In genomic region chr17:82590216-82590615, GRCh38 we compare ENCODE assay signal across 15 cellular contexts. TPM values are rescaled to one million over a fixed set of nuclear protein-coding genes. Genes with fewer than 3 reads are reported as not detected.
A peak's percentile ranks its signal among the peaks of the same experiment; 100 is the strongest.
DNase-seq lines count a peak whose midpoint lies in the region; ATAC-seq, FAIRE-seq and TF ChIP-seq lines count a peak whose summit lies in the region.
"Had no signal": no experiment of that assay in that cellular context is flagged by ENCODE, and none has a peak within 500 bp of the region (broad histone marks: within the 10 kb centered on the region; RNA-seq: fewer than 3 reads in every experiment).

No MANE protein-coding gene starts in this region.

- 76 to 77% methylated on average over 6 of the region's 6 CpGs for WGBS in esophagus squamous epithelium, 2 donors
- WGBS in HepG2 (ENCODE audit: low lambda C conversion rate), result 95% methylated on average over 6 of the region's 6 CpGs

- H3K36me3 Mint-ChIP-seq in activated CD4-positive, alpha-beta T cell treated with anti-CD3 and anti-CD28 coated beads, Interleukin-2, amount 10 ng/mL, durations not matched to agents 24 days and 14 days (ENCODE audit: low read depth), result peaks cover 37% of the 10 kb centered on the region
- H3K36me3 Mint-ChIP-seq in stimulated activated effector memory CD8-positive, alpha-beta T cell treated with anti-CD3 and anti-CD28 coated beads, Interleukin-12 subunit alpha, Interleukin-12 subunit beta, amount 100 ng/mL, for 72 hours, result peaks cover 65% of the 10 kb centered on the region

- CTCF ChIA-PET in OCI-LY7 (lab: Charles Lee; ENCODE audit: unreplicated experiment), result no interaction called here
- CTCF ChIA-PET in HepG2 (lab: Yijun Ruan, JAX; ENCODE audit: low intra/inter-chr PET ratio, low total read pairs), result no interaction called here

- H3K36me3 ChIP-seq in OCI-LY7 (ENCODE audit: insufficient read depth, low read length) (peaks cover 79% of the 10 kb centered on the region), esophagus squamous epithelium (peaks cover 14 to 36% (median 15%) of the 10 kb centered on the region in 3 donors), HepG2 (replicated peaks in 1 of 2; ENCODE audit: control insufficient read depth in 1 of 2, insufficient read depth in 2 of 2, low read length in 2 of 2) (peaks cover 22 to 45% of the 10 kb centered on the region in 2 experiments)

- H3K27ac Mint-ChIP-seq in activated CD4-positive, alpha-beta T cell treated with anti-CD3 and anti-CD28 coated beads, Interleukin-2, amount 10 ng/mL, durations not matched to agents 24 days and 14 days, result peak overlapping the region; percentile 61
- peak overlapping the region; percentile 93 for H3K27ac Mint-ChIP-seq in stimulated activated effector memory CD8-positive, alpha-beta T cell treated with anti-CD3 and anti-CD28 coated beads, Interleukin-12 subunit alpha, Interleukin-12 subunit beta, amount 100 ng/mL, for 72 hours

- no peaks in the 10 kb centered on the region for H3K9me3 Mint-ChIP-seq in activated CD4-positive, alpha-beta T cell treated with anti-CD3 and anti-CD28 coated beads, Interleukin-2, amount 10 ng/mL, durations not matched to agents 24 days and 14 days
- H3K9me3 Mint-ChIP-seq in stimulated activated effector memory CD8-positive, alpha-beta T cell treated with anti-CD3 and anti-CD28 coated beads, Interleukin-12 subunit alpha, Interleukin-12 subunit beta, amount 100 ng/mL, for 72 hours, result no peaks in the 10 kb centered on the region

- H3K4me3 ChIP-seq in OCI-LY7 (ENCODE audit: low read depth, low read length, poor library complexity, severe bottlenecking) (no peak overlapping the region), esophagus squamous epithelium (no peak overlapping the region), HepG2 (replicated peaks in 1 of 3; ENCODE audit: insufficient read depth in 1 of 3, low read depth in 2 of 3, low read length in 3 of 3) (no peak overlapping the region)
- H3K4me3 ChIP-seq: SK-N-MC, tibial nerve had no signal

- POLR2A ChIA-PET in OCI-LY7 (lab: Charles Lee) (no interaction called here), HepG2 (lab: Yijun Ruan, JAX) (no interaction called here)

- H3K27ac ChIP-seq in OCI-LY7 (ENCODE audit: low read depth, low read length, poor library complexity, severe bottlenecking), result peak overlapping the region; percentile 1
- peak overlapping the region in 3 of 4 donors; percentile 46 to 98 (median 89) for H3K27ac ChIP-seq in esophagus squamous epithelium
- no peak overlapping the region for H3K27ac ChIP-seq in HepG2 (ENCODE audit: extremely low read length, insufficient read depth, low read length)

- TF ChIP-seq EP300 in HepG2 (IDR thresholded peaks at IDR 0.05; ENCODE audit: low read depth in 2 of 2, low read length in 2 of 2) (no peak), HepG2 (CRISPR knock-in tag; IDR thresholded peaks at IDR 0.05; ENCODE audit: borderline replicate concordance) (no peak)

- no peak overlapping the region for H2AFZ ChIP-seq in OCI-LY7 (ENCODE audit: low read length)
- H2AFZ ChIP-seq in HepG2 (ENCODE audit: low read length), result no peak overlapping the region

- no peak for TF ChIP-seq RAD21 in HepG2 (CRISPR knock-in tag; IDR thresholded peaks at IDR 0.05)

- no peak for DNase-seq in activated CD4-positive, alpha-beta T cell treated with anti-CD3 and anti-CD28 coated beads, Interleukin-2, amount 10 ng/mL, durations not matched to agents 24 days and 14 days
- no peak for DNase-seq in activated CD4-positive, alpha-beta T cell treated with anti-CD3 and anti-CD28 coated beads for 48 hours
- DNase-seq in OCI-LY7 (ENCODE audit: low spot score) (no peak), esophagus squamous epithelium (lab: John Stamatoyannopoulos, UW) (no peak), NCI-H2029 (lab: John Stamatoyannopoulos, UW) (no peak), DMS 273 treated with DMSO at 0.1 percent for 48 hours (lab: John Stamatoyannopoulos, UW) (no peak), HepG2 (ENCODE audit: low spot score) (no peak)
- no peak for DNase-seq in stimulated activated effector memory CD8-positive, alpha-beta T cell treated with anti-CD3 and anti-CD28 coated beads, Interleukin-12 subunit alpha, Interleukin-12 subunit beta, amount 100 ng/mL, for 72 hours (ENCODE audit: low spot score in 2 of 2)
- DNase-seq: mesenchymal stem cell; NCI-H524 treated with DMSO at 0.1 percent for 48 hours; OCI-M1; stimulated activated CD4-positive, alpha-beta T cell treated with anti-CD3 and anti-CD28 coated beads, Interleukin-1b, Interleukin-23, amount 100 ng/mL, for 48 hours had no signal

- in situ Hi-C loops in HepG2 (cut with HindIII; ENCODE audit: extremely low pct_ligation_motif_present, low pct_unique_long_range_greater_than_20kb), result no loop called here

- no peak for FAIRE-seq in HepG2 (lab: Jason Lieb, UNC)
- FAIRE-seq: A204.1 had no signal

- TF ChIP-seq POLR2A in esophagus squamous epithelium (IDR thresholded peaks at IDR 0.05) (no peak), HepG2 (IDR thresholded peaks at IDR 0.05; ENCODE audit: insufficient read depth in 1 of 2, low read depth in 2 of 2, low read length in 2 of 2) (no peak)

- H3K27me3 ChIP-seq in esophagus squamous epithelium (no peaks in the 10 kb centered on the region), HepG2 (ENCODE audit: control insufficient read depth in 1 of 2, insufficient read depth in 2 of 2, low read length in 2 of 2) (no peaks in the 10 kb centered on the region)
- H3K27me3 ChIP-seq: tibial nerve had no signal

- no peaks in the 10 kb centered on the region for H3K79me2 ChIP-seq in OCI-LY7 (ENCODE audit: insufficient read depth, low read depth, low read length)
- no peaks in the 10 kb centered on the region for H3K79me2 ChIP-seq in HepG2 (ENCODE audit: insufficient read depth, low read length)

- H3K4me1 ChIP-seq in OCI-LY7 (ENCODE audit: insufficient read depth, low read length, poor library complexity, severe bottlenecking) (peaks cover 17% of the 10 kb centered on the region), esophagus squamous epithelium (peaks cover 29 to 65% (median 42%) of the 10 kb centered on the region in 3 donors), HepG2 (ENCODE audit: insufficient read depth, low read length) (peaks cover 27% of the 10 kb centered on the region)

- H4K20me1 ChIP-seq in OCI-LY7 (ENCODE audit: insufficient read depth, low read length) (no peaks in the 10 kb centered on the region), HepG2 (ENCODE audit: insufficient read depth, low read length) (peaks cover 7% of the 10 kb centered on the region; the same call in 1 of the 2 replicates)

- TF ChIP-seq CTCF in OCI-LY7 (conservative IDR thresholded peaks at IDR 0.05; ENCODE audit: low read length) (no peak), esophagus squamous epithelium (IDR thresholded peaks at IDR 0.05) (no peak), HepG2 (CRISPR knock-in tag; IDR thresholded peaks at IDR 0.05) (no peak)

- H3K9me3 ChIP-seq in OCI-LY7 (ENCODE audit: low read length), result no peaks in the 10 kb centered on the region
- no peaks in the 10 kb centered on the region for H3K9me3 ChIP-seq in esophagus squamous epithelium
- H3K9me3 ChIP-seq in HepG2 (ENCODE audit: low read length), result no peaks in the 10 kb centered on the region
- H3K9me3 ChIP-seq: tibial nerve had no signal

- intact Hi-C loops in activated CD4-positive, alpha-beta T cell treated with anti-CD3 and anti-CD28 coated beads, Interleukin-2, amount 10 ng/mL, durations not matched to agents 24 days and 14 days (cut with micrococcal nuclease), result no loop called here
- intact Hi-C loops in OCI-LY7 (cut with micrococcal nuclease; ENCODE audit: unreplicated experiment), result no loop called here
- intact Hi-C loops in esophagus squamous epithelium (cut with DNase I), result loop anchor here (10.0 kb wide), 1 partner anchor 165 kb away; the partner anchor contains the start of gene TBCD
- intact Hi-C loops in HepG2 (cut with micrococcal nuclease; ENCODE audit: unreplicated experiment), result no loop called here

- H3K9ac ChIP-seq in HepG2 (ENCODE audit: insufficient read depth, low read depth, low read length), result no peak overlapping the region

- BruUV-seq in OCI-LY7 (replicated peaks; lab: Mats Ljungman, UMichigan) (no TSS peak), HepG2 (replicated peaks; lab: Mats Ljungman, UMichigan) (no TSS peak)

- peaks cover 41% of the 10 kb centered on the region for H3K4me1 Mint-ChIP-seq in activated CD4-positive, alpha-beta T cell treated with anti-CD3 and anti-CD28 coated beads, Interleukin-2, amount 10 ng/mL, durations not matched to agents 24 days and 14 days
- H3K4me1 Mint-ChIP-seq in stimulated activated effector memory CD8-positive, alpha-beta T cell treated with anti-CD3 and anti-CD28 coated beads, Interleukin-12 subunit alpha, Interleukin-12 subunit beta, amount 100 ng/mL, for 72 hours, result peaks cover 53% of the 10 kb centered on the region

- ATAC-seq in stimulated activated effector memory CD8-positive, alpha-beta T cell treated with anti-CD3 and anti-CD28 coated beads, Interleukin-12 subunit alpha, Interleukin-12 subunit beta, amount 100 ng/mL, for 72 hours, result no peak
- no peak for ATAC-seq in HepG2

- no peaks in the 10 kb centered on the region for H3K27me3 Mint-ChIP-seq in activated CD4-positive, alpha-beta T cell treated with anti-CD3 and anti-CD28 coated beads, Interleukin-2, amount 10 ng/mL, durations not matched to agents 24 days and 14 days

- H3K4me2 ChIP-seq in OCI-LY7 (ENCODE audit: low read length) (no peak overlapping the region), HepG2 (ENCODE audit: low read depth, low read length) (no peak overlapping the region)

- H3K4me3 Mint-ChIP-seq in activated CD4-positive, alpha-beta T cell treated with anti-CD3 and anti-CD28 coated beads, Interleukin-2, amount 10 ng/mL, durations not matched to agents 24 days and 14 days, result no peak overlapping the region
- H3K4me3 Mint-ChIP-seq in stimulated activated effector memory CD8-positive, alpha-beta T cell treated with anti-CD3 and anti-CD28 coated beads, Interleukin-12 subunit alpha, Interleukin-12 subunit beta, amount 100 ng/mL, for 72 hours, result no peak overlapping the region

- H3K9me2 ChIP-seq in OCI-LY7 (ENCODE audit: insufficient read depth, low read length), result no peaks in the 10 kb centered on the region

RNA-seq across cellular contexts. Expression of gene WDR45B, which starts 58.0 kb away (rescaled TPM):
- 62.8 and 66.8 TPM in 2 replicates for total RNA-seq in activated CD4-positive, alpha-beta T cell treated with anti-CD3 and anti-CD28 coated beads, Interleukin-2, amount 10 ng/mL, durations not matched to agents 24 days and 14 days
- total RNA-seq in OCI-LY7 (2014; rRNA removed; shearing (Covaris generic)), result 59.0 and 61.7 TPM in 2 replicates
- total RNA-seq in OCI-LY7 (2022) (78.9 and 81.9 TPM in 2 replicates), esophagus squamous epithelium (100 to 1,000 TPM in 1 of 4 donors, 10 to 100 TPM in 3; 85.1 to 104 (median 89.3) TPM), HepG2 (2016; rRNA removed; fragmentation: Illumina TruSeq; extraction: Trizol) (86.2 and 88.8 TPM in 2 replicates)
- 59.9 and 62.3 TPM in 2 replicates for total RNA-seq in HepG2 (2016; cell fraction: cytosol; rRNA removed; fragmentation: Illumina TruSeq; extraction: Trizol; ENCODE audit: low read depth)
- 80.2 and 87.6 TPM in 2 replicates for total RNA-seq in HepG2 (2016; cell fraction: insoluble cytoplasmic fraction; rRNA removed; fragmentation: Illumina TruSeq; extraction: Trizol)
- total RNA-seq in HepG2 (2016; cell fraction: membrane; rRNA removed; fragmentation: Illumina TruSeq; extraction: Trizol), result 148 and 149 TPM in 2 replicates
- total RNA-seq in HepG2 (2016; cell fraction: nucleus; rRNA removed; fragmentation: Illumina TruSeq; extraction: Trizol), result 45.2 and 55.4 TPM in 2 replicates
- 153 and 155 TPM in 2 replicates for polyA plus RNA-seq in HepG2 (2011; rRNA removed)
- polyA plus RNA-seq in HepG2 (2011; cell fraction: cytosol; rRNA removed), result 121 and 131 TPM in 2 replicates
- 186 and 214 TPM in 2 replicates for polyA plus RNA-seq in HepG2 (2011; cell fraction: nucleus; rRNA removed)
- 124 and 164 TPM in 2 replicates for polyA plus RNA-seq in HepG2 (2012)
- polyA plus RNA-seq in HepG2 (2016; cell fraction: cytosol; fragmentation: Illumina TruSeq; extraction: Trizol; ENCODE audit: low read depth), result 65.9 and 70.7 TPM in 2 replicates
- 89.4 and 101 TPM in 2 replicates for polyA plus RNA-seq in HepG2 (2016; cell fraction: insoluble cytoplasmic fraction; fragmentation: Illumina TruSeq; extraction: Trizol; ENCODE audit: low read depth)
- 129 and 138 TPM in 2 replicates for polyA plus RNA-seq in HepG2 (2016; cell fraction: membrane; fragmentation: Illumina TruSeq; extraction: Trizol; ENCODE audit: low read depth)
- polyA plus RNA-seq in HepG2 (2016; cell fraction: nucleus; fragmentation: Illumina TruSeq; extraction: Trizol; ENCODE audit: insufficient read depth, low read depth), result 81.4 and 81.5 TPM in 2 replicates
- 68.7 and 113 TPM in 2 replicates for polyA minus RNA-seq in HepG2 (2011; rRNA and poly(A)+ RNA removed; ENCODE audit: low replicate concordance)
- 60.7 and 64.4 TPM in 2 replicates for polyA minus RNA-seq in HepG2 (2011; cell fraction: cytosol; rRNA and poly(A)+ RNA removed)
- polyA minus RNA-seq in HepG2 (2011; cell fraction: nucleus; rRNA and poly(A)+ RNA removed), result 61.5 and 68.1 TPM in 2 replicates
